ENCODE assay signal across 19 cellular contexts in the genomic region with DNA sequence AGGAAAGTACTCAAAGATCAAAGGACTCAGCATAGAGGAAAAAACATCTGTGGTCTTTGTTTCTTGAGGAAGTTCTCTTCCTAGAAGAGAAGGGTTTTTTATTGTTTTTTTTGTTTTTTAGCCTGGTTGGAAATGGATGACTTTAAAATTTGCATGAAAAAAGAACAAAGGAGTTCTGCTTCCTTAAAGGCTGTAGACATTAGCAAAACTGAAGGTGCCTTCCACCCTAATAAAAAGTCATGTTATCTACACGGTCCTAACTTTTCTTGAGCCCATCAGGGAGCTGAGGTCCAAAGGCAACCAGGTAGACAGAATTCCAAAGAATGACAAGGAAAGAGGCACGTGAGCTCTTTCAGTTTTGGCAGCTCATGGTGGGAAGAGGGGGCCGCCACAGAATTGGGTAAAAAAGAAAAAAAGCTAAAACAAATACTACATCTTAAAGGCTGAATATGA.
"Had no signal": no experiment of that assay in that cellular context is flagged by ENCODE, and none has a peak within 500 bp of the region (broad histone marks: within the 10 kb centered on the region; RNA-seq: fewer than 3 reads in every experiment).

No MANE protein-coding gene starts in this region.

- H3K27me3 ChIP-seq: ascending aorta, breast epithelium, right lobe of liver had no signal

- DNase-seq: activated CD4-positive, alpha-beta T cell treated with anti-CD3 and anti-CD28 coated beads, Interleukin-2, amount 50 U/mL, for 4 hours; activated naive CD4-positive, alpha-beta T cell treated with anti-CD3 and anti-CD28 coated beads for 36 hours; activated naive CD8-positive, alpha-beta T cell treated with anti-CD3 and anti-CD28 coated beads, Interleukin-2, amount 50 U/mL, for 24 hours; cerebellar nuclear complex; effector CD8-positive, alpha-beta T cell; foreskin fibroblast; head of caudate nucleus; mesendoderm; right lobe of liver; stimulated activated CD4-positive, alpha-beta T cell treated with anti-CD3 and anti-CD28 coated beads, Interleukin-4, amount 100 ng/mL, for 4 hours; stimulated activated CD8-positive, alpha-beta memory T cell treated with anti-CD3 and anti-CD28 coated beads, Interleukin-4, amount 100 ng/mL, for 48 hours; stimulated activated naive CD4-positive, alpha-beta T cell treated with Interleukin-2 at 50 U/mL for 16 hours; trophoblast cell had no signal

- H3K27me3 Mint-ChIP-seq: activated T-helper 17 cell treated with anti-CD3 and anti-CD28 coated beads, Interleukin-2, amount 50 U/mL, for 72 hours; natural killer cell treated with Interleukin-12 subunit alpha and Interleukin-12 subunit beta and Interleukin-15 and Interleukin-18, amount 100 ng/mL, for 72 hours had no signal

- H3K27ac ChIP-seq: ascending aorta, breast epithelium, right lobe of liver had no signal

- ATAC-seq: activated naive CD8-positive, alpha-beta T cell treated with anti-CD3 and anti-CD28 coated beads, Interleukin-2, amount 50 U/mL, for 24 hours; activated T-helper 17 cell treated with anti-CD3 and anti-CD28 coated beads, Interleukin-2, amount 50 U/mL, for 72 hours; right lobe of liver had no signal

- H3K9me3 Mint-ChIP-seq: activated naive CD4-positive, alpha-beta T cell treated with anti-CD3 and anti-CD28 coated beads for 36 hours; activated naive CD8-positive, alpha-beta T cell treated with anti-CD3 and anti-CD28 coated beads, Interleukin-2, amount 50 U/mL, for 24 hours; activated T-helper 17 cell treated with anti-CD3 and anti-CD28 coated beads, Interleukin-2, amount 50 U/mL, for 72 hours; natural killer cell treated with Interleukin-12 subunit alpha and Interleukin-12 subunit beta and Interleukin-15 and Interleukin-18, amount 100 ng/mL, for 72 hours; T-helper 2 cell treated with Interferon-gamma antibody and Interleukin-4, amounts not matched to agents 5 μg/mL and 100 μg/mL, for 36 hours had no signal

- H3K4me1 ChIP-seq: ascending aorta, breast epithelium had no signal

- H3K27ac Mint-ChIP-seq: activated naive CD4-positive, alpha-beta T cell treated with anti-CD3 and anti-CD28 coated beads for 36 hours; activated naive CD8-positive, alpha-beta T cell treated with anti-CD3 and anti-CD28 coated beads, Interleukin-2, amount 50 U/mL, for 24 hours; activated T-helper 17 cell treated with anti-CD3 and anti-CD28 coated beads, Interleukin-2, amount 50 U/mL, for 72 hours; natural killer cell treated with Interleukin-12 subunit alpha and Interleukin-12 subunit beta and Interleukin-15 and Interleukin-18, amount 100 ng/mL, for 72 hours; T-helper 2 cell treated with Interferon-gamma antibody and Interleukin-4, amounts not matched to agents 5 μg/mL and 100 μg/mL, for 36 hours had no signal

- H3K4me3 ChIP-seq: ascending aorta, breast epithelium, right lobe of liver, smooth muscle cell had no signal

- H3K4me1 Mint-ChIP-seq: activated naive CD8-positive, alpha-beta T cell treated with anti-CD3 and anti-CD28 coated beads, Interleukin-2, amount 50 U/mL, for 24 hours; activated T-helper 17 cell treated with anti-CD3 and anti-CD28 coated beads, Interleukin-2, amount 50 U/mL, for 72 hours had no signal

- H3K9me3 ChIP-seq: ascending aorta, breast epithelium, right lobe of liver had no signal

- H3K36me3 ChIP-seq: ascending aorta, breast epithelium, right lobe of liver had no signal

- H3K4me3 Mint-ChIP-seq: activated naive CD4-positive, alpha-beta T cell treated with anti-CD3 and anti-CD28 coated beads for 36 hours; activated naive CD8-positive, alpha-beta T cell treated with anti-CD3 and anti-CD28 coated beads, Interleukin-2, amount 50 U/mL, for 24 hours; activated T-helper 17 cell treated with anti-CD3 and anti-CD28 coated beads, Interleukin-2, amount 50 U/mL, for 72 hours; natural killer cell treated with Interleukin-12 subunit alpha and Interleukin-12 subunit beta and Interleukin-15 and Interleukin-18, amount 100 ng/mL, for 72 hours; T-helper 2 cell treated with Interferon-gamma antibody and Interleukin-4, amounts not matched to agents 5 μg/mL and 100 μg/mL, for 36 hours had no signal

- H3K36me3 Mint-ChIP-seq: natural killer cell treated with Interleukin-12 subunit alpha and Interleukin-12 subunit beta and Interleukin-15 and Interleukin-18, amount 100 ng/mL, for 72 hours had no signal

- H3K4me2 ChIP-seq: smooth muscle cell had no signal
